ENCODE assay signal across 9 cellular contexts in genomic region chr6:88810089-88810488, GRCh38.
"Had no signal": no experiment of that assay in that cellular context is flagged by ENCODE, and none has a peak within 500 bp of the region (broad histone marks: within the 10 kb centered on the region; RNA-seq: fewer than 3 reads in every experiment).

No MANE protein-coding gene starts in this region.

- H3K4me3 ChIP-seq: GM23248, GM23338, HAP-1 had no signal

- H3K4me1 ChIP-seq: HAP-1 had no signal

- ATAC-seq: GM23338, HCT116 had no signal

- H3K9ac ChIP-seq: GM23248 had no signal

- H3K36me3 ChIP-seq: HAP-1 had no signal

- DNase-seq: GM23248, GOT3, H7, H9, HCEC 1CT, HFFc6 had no signal

- H2AFZ ChIP-seq: GM23248, GM23338 had no signal

- H3K4me2 ChIP-seq: GM23338 had no signal

- H3K27ac ChIP-seq: GM23248 had no signal
